Comparison of ENCODE assay signal across 18 cellular contexts in the genomic region with DNA sequence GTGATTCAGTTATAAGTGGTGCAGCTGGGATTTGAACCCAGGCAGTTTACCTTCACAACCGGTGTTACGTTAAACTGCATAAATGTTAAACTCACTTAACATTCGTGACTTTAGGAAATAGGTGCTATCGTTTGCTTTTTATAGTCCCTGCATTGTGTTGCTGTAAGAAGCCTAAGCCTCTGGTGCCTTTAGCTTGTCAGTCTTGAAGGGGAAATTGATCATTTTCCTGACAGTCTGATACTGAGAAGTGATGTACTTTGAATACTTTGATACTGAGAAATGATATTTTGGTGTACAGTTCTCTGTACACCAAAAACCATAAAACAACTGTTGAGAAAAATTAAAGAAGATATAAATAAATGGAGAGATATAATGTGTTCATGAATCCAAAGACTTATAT. TPM values are rescaled to one million over a fixed set of nuclear protein-coding genes. Genes with fewer than 3 reads are reported as not detected.
DNase-seq lines count a peak whose midpoint lies in the region; ATAC-seq and TF ChIP-seq lines count a peak whose summit lies in the region.
"Had no signal": no experiment of that assay in that cellular context is flagged by ENCODE, and none has a peak within 500 bp of the region (broad histone marks: within the 10 kb centered on the region; RNA-seq: fewer than 3 reads in every experiment).

No MANE protein-coding gene starts in this region.

- 87 to 96% methylated on average over 4 of the region's 4 CpGs for WGBS in testis, 2 donors

- H3K27ac Mint-ChIP-seq in activated CD4-positive, alpha-beta memory T cell treated with anti-CD3 and anti-CD28 coated beads, Interleukin-2, amount 10 ng/mL, durations not matched to agents 7 days and 5 days = peak overlapping the region; percentile 33
- no peak overlapping the region for H3K27ac Mint-ChIP-seq in activated CD4-positive, alpha-beta memory T cell treated with anti-CD3 and anti-CD28 coated beads for 36 hours
- peak overlapping the region; percentile 29 for H3K27ac Mint-ChIP-seq in activated T-helper 2 cell treated with anti-CD3 and anti-CD28 coated beads, Interferon-gamma antibody, Interleukin-2, Interleukin-4, amounts not matched to agents 10 μg/mL and 5 μg/mL and 100 μg/mL, durations not matched to agents 14 hours and 24 hours and 36 hours
- H3K27ac Mint-ChIP-seq in immature natural killer cell (peak overlapping the region in 4 of 6 donors; percentile 10 to 69 (median 50)), GM23338 (no peak overlapping the region)
- H3K27ac Mint-ChIP-seq: CD14-positive monocyte; CD4-positive, alpha-beta memory T cell; H9 had no signal

- H4K20me1 ChIP-seq in neural cell (ENCODE audit: insufficient read depth) = no peaks in the 10 kb centered on the region
- H4K20me1 ChIP-seq in GM23338 (replicated peaks; ENCODE audit: insufficient read depth) = no peaks in the 10 kb centered on the region
- H4K20me1 ChIP-seq: BLaER1 had no signal

- H3K4me3 ChIP-seq in neural cell (ENCODE audit: low read length) (no peak overlapping the region), testis (no peak overlapping the region), GM23338 (no peak overlapping the region)
- H3K4me3 ChIP-seq: A549, BLaER1 had no signal

- H3K27me3 Mint-ChIP-seq in activated CD4-positive, alpha-beta memory T cell treated with anti-CD3 and anti-CD28 coated beads, Interleukin-2, amount 10 ng/mL, durations not matched to agents 7 days and 5 days = no peaks in the 10 kb centered on the region
- H3K27me3 Mint-ChIP-seq in activated CD4-positive, alpha-beta memory T cell treated with anti-CD3 and anti-CD28 coated beads for 36 hours = no peaks in the 10 kb centered on the region
- no peaks in the 10 kb centered on the region for H3K27me3 Mint-ChIP-seq in activated T-helper 2 cell treated with anti-CD3 and anti-CD28 coated beads, Interferon-gamma antibody, Interleukin-2, Interleukin-4, amounts not matched to agents 10 μg/mL and 5 μg/mL and 100 μg/mL, durations not matched to agents 14 hours and 24 hours and 36 hours (ENCODE audit: low read depth)
- H3K27me3 Mint-ChIP-seq in immature natural killer cell (ENCODE audit: low read depth in 3 of 3) (peaks cover 0 to 1% (median 0%) of the 10 kb centered on the region in 3 donors), GM23338 (ENCODE audit: insufficient read depth, low read depth, poor library complexity) (peaks cover 2% of the 10 kb centered on the region)
- H3K27me3 Mint-ChIP-seq: CD4-positive, alpha-beta memory T cell had no signal

- POLR2A ChIA-PET in activated CD4-positive, alpha-beta memory T cell treated with anti-CD3 and anti-CD28 coated beads, Interleukin-2, amount 10 ng/mL, durations not matched to agents 7 days and 5 days (lab: Charles Lee) = interaction anchor here (0.6 to 1.2 kb wide), 3 partner anchors 53 to 259 kb away, joined by 3 to 5 read pairs (median 3); partner anchors contain the start of gene NEDD9
- POLR2A ChIA-PET in activated CD4-positive, alpha-beta memory T cell treated with anti-CD3 and anti-CD28 coated beads for 36 hours (lab: Charles Lee) = no interaction called here

- H3K9ac ChIP-seq in neural cell (ENCODE audit: low read length) = no peak overlapping the region
- H3K9ac ChIP-seq: BLaER1 had no signal

- no peak for ATAC-seq in HG02763 (IDR thresholded peaks at IDR 0.05; ENCODE audit: unreplicated experiment)
- no peak for ATAC-seq in GM23338
- ATAC-seq: A549, HepG2 had no signal

- H3K9me3 ChIP-seq in neural cell (ENCODE audit: low read length) = no peaks in the 10 kb centered on the region
- no peaks in the 10 kb centered on the region for H3K9me3 ChIP-seq in testis

- H3K4me1 ChIP-seq in testis (peaks cover 7% of the 10 kb centered on the region), GM23338 (ENCODE audit: insufficient read depth) (no peaks in the 10 kb centered on the region)
- H3K4me1 ChIP-seq: A549, BLaER1 had no signal

- peak; percentile 71 for TF ChIP-seq EP300 in neural cell (conservative IDR thresholded peaks at IDR 0.05; ENCODE audit: poor library complexity, severe bottlenecking)

- H3K79me2 ChIP-seq in neural cell (replicated peaks; ENCODE audit: insufficient read depth, low read length) (no peaks in the 10 kb centered on the region), GM23338 (replicated peaks; ENCODE audit: insufficient read depth) (no peaks in the 10 kb centered on the region)

- no peak for TF ChIP-seq POLR2A in testis (IDR thresholded peaks at IDR 0.05)

- intact Hi-C loops in activated CD4-positive, alpha-beta memory T cell treated with anti-CD3 and anti-CD28 coated beads for 36 hours (cut with micrococcal nuclease) = no loop called here
- intact Hi-C loops in activated T-helper 2 cell treated with anti-CD3 and anti-CD28 coated beads, Interferon-gamma antibody, Interleukin-2, Interleukin-4, amounts not matched to agents 10 μg/mL and 5 μg/mL and 100 μg/mL, durations not matched to agents 14 hours and 24 hours and 36 hours (cut with micrococcal nuclease) = no loop called here
- intact Hi-C loops in testis (cut with DNase I; ENCODE audit: low total_unique reads) = no loop called here

- no peaks in the 10 kb centered on the region for H3K9me2 ChIP-seq in neural cell (ENCODE audit: insufficient read depth, low read length)
- peaks cover 13% of the 10 kb centered on the region for H3K9me2 ChIP-seq in GM23338 (ENCODE audit: insufficient read depth)

- peak; percentile 9 for TF ChIP-seq RAD21 in neural cell (conservative IDR thresholded peaks at IDR 0.05)

- CTCF ChIA-PET in activated CD4-positive, alpha-beta memory T cell treated with anti-CD3 and anti-CD28 coated beads, Interleukin-2, amount 10 ng/mL, durations not matched to agents 7 days and 5 days (lab: Charles Lee) = no interaction called here
- CTCF ChIA-PET in activated CD4-positive, alpha-beta memory T cell treated with anti-CD3 and anti-CD28 coated beads for 36 hours (lab: Charles Lee) = interaction anchor here (1.0 kb wide), 1 partner anchor 113 kb away, joined by 3 read pairs; no protein-coding TSS in a partner anchor

- no peak overlapping the region for H3K4me2 ChIP-seq in neural cell (ENCODE audit: low read length)
- H3K4me2 ChIP-seq in GM23338 = no peak overlapping the region
- H3K4me2 ChIP-seq: A549, BLaER1 had no signal

- no peak overlapping the region for H2AFZ ChIP-seq in neural cell (ENCODE audit: low read depth, low read length)
- no peak overlapping the region for H2AFZ ChIP-seq in GM23338

- H3K36me3 Mint-ChIP-seq in activated CD4-positive, alpha-beta memory T cell treated with anti-CD3 and anti-CD28 coated beads, Interleukin-2, amount 10 ng/mL, durations not matched to agents 7 days and 5 days (ENCODE audit: low read depth) = peaks cover 36% of the 10 kb centered on the region
- peaks cover 12% of the 10 kb centered on the region for H3K36me3 Mint-ChIP-seq in activated CD4-positive, alpha-beta memory T cell treated with anti-CD3 and anti-CD28 coated beads for 36 hours
- peaks cover 44% of the 10 kb centered on the region for H3K36me3 Mint-ChIP-seq in activated T-helper 2 cell treated with anti-CD3 and anti-CD28 coated beads, Interferon-gamma antibody, Interleukin-2, Interleukin-4, amounts not matched to agents 10 μg/mL and 5 μg/mL and 100 μg/mL, durations not matched to agents 14 hours and 24 hours and 36 hours (ENCODE audit: low read depth)
- peaks cover 15 to 30% (median 21%) of the 10 kb centered on the region in 3 donors for H3K36me3 Mint-ChIP-seq in immature natural killer cell
- H3K36me3 Mint-ChIP-seq in GM23338 (ENCODE audit: low read depth) = no peaks in the 10 kb centered on the region

- H3K27ac ChIP-seq in neural cell (ENCODE audit: low read length) (no peak overlapping the region), testis (no peak overlapping the region), GM23338 (ENCODE audit: low read depth) (no peak overlapping the region)
- H3K27ac ChIP-seq: 22Rv1, A549, BLaER1 had no signal

- H3F3A ChIP-seq in neural cell (ENCODE audit: insufficient read depth, low read length, poor library complexity, severe bottlenecking) = no peaks in the 10 kb centered on the region
- H3F3A ChIP-seq in GM23338 (replicated peaks; ENCODE audit: low read depth) = no peaks in the 10 kb centered on the region

- TF ChIP-seq CTCF in neural cell (IDR thresholded peaks at IDR 0.05; ENCODE audit: poor library complexity, severe bottlenecking) (no peak), testis (IDR thresholded peaks at IDR 0.05) (no peak), GM23338 (conservative IDR thresholded peaks at IDR 0.05; ENCODE audit: low read depth in 2 of 2) (no peak)

- no peaks in the 10 kb centered on the region for H3K27me3 ChIP-seq in neural cell (ENCODE audit: insufficient read depth, low read depth, low read length)
- no peaks in the 10 kb centered on the region for H3K27me3 ChIP-seq in testis
- no peaks in the 10 kb centered on the region for H3K27me3 ChIP-seq in GM23338 (ENCODE audit: insufficient read depth)
- H3K27me3 ChIP-seq: BLaER1 had no signal

- H3K36me3 ChIP-seq in neural cell (ENCODE audit: insufficient read depth, low read length) (no peaks in the 10 kb centered on the region), testis (ENCODE audit: low read depth, missing control alignments) (no peaks in the 10 kb centered on the region), GM23338 (ENCODE audit: insufficient read depth) (no peaks in the 10 kb centered on the region)
- H3K36me3 ChIP-seq: BLaER1 had no signal

- H3K4me1 Mint-ChIP-seq in activated CD4-positive, alpha-beta memory T cell treated with anti-CD3 and anti-CD28 coated beads, Interleukin-2, amount 10 ng/mL, durations not matched to agents 7 days and 5 days = peaks cover 7% of the 10 kb centered on the region
- H3K4me1 Mint-ChIP-seq in activated CD4-positive, alpha-beta memory T cell treated with anti-CD3 and anti-CD28 coated beads for 36 hours (ENCODE audit: low read depth) = peaks cover 7% of the 10 kb centered on the region
- peaks cover 6% of the 10 kb centered on the region for H3K4me1 Mint-ChIP-seq in activated T-helper 2 cell treated with anti-CD3 and anti-CD28 coated beads, Interferon-gamma antibody, Interleukin-2, Interleukin-4, amounts not matched to agents 10 μg/mL and 5 μg/mL and 100 μg/mL, durations not matched to agents 14 hours and 24 hours and 36 hours (ENCODE audit: low read depth)
- H3K4me1 Mint-ChIP-seq in immature natural killer cell (peaks cover 14 to 18% of the 10 kb centered on the region in 2 donors), GM23338 (peaks cover under 1% of the 10 kb centered on the region; the same call in 2 of the 3 replicates)
- H3K4me1 Mint-ChIP-seq: CD14-positive monocyte had no signal

- H3K4me3 Mint-ChIP-seq in activated CD4-positive, alpha-beta memory T cell treated with anti-CD3 and anti-CD28 coated beads, Interleukin-2, amount 10 ng/mL, durations not matched to agents 7 days and 5 days = no peak overlapping the region
- H3K4me3 Mint-ChIP-seq in activated CD4-positive, alpha-beta memory T cell treated with anti-CD3 and anti-CD28 coated beads for 36 hours = no peak overlapping the region
- no peak overlapping the region for H3K4me3 Mint-ChIP-seq in activated T-helper 2 cell treated with anti-CD3 and anti-CD28 coated beads, Interferon-gamma antibody, Interleukin-2, Interleukin-4, amounts not matched to agents 10 μg/mL and 5 μg/mL and 100 μg/mL, durations not matched to agents 14 hours and 24 hours and 36 hours (ENCODE audit: low read depth)
- H3K4me3 Mint-ChIP-seq in immature natural killer cell (no peak overlapping the region), GM23338 (no peak overlapping the region)
- H3K4me3 Mint-ChIP-seq: CD14-positive monocyte; CD4-positive, alpha-beta memory T cell; H9 had no signal

- peaks cover 6% of the 10 kb centered on the region for H3K9me3 Mint-ChIP-seq in activated CD4-positive, alpha-beta memory T cell treated with anti-CD3 and anti-CD28 coated beads, Interleukin-2, amount 10 ng/mL, durations not matched to agents 7 days and 5 days
- peaks cover 5% of the 10 kb centered on the region for H3K9me3 Mint-ChIP-seq in activated CD4-positive, alpha-beta memory T cell treated with anti-CD3 and anti-CD28 coated beads for 36 hours
- H3K9me3 Mint-ChIP-seq in activated T-helper 2 cell treated with anti-CD3 and anti-CD28 coated beads, Interferon-gamma antibody, Interleukin-2, Interleukin-4, amounts not matched to agents 10 μg/mL and 5 μg/mL and 100 μg/mL, durations not matched to agents 14 hours and 24 hours and 36 hours = no peaks in the 10 kb centered on the region
- H3K9me3 Mint-ChIP-seq in immature natural killer cell (peaks cover 0 to 4% (median 0%) of the 10 kb centered on the region in 6 donors), GM23338 (0 out of 3 replicates have a peak, but pooled peaks cover 2% of the 10 kb centered on the region)

- no peak for DNase-seq in activated CD4-positive, alpha-beta memory T cell treated with anti-CD3 and anti-CD28 coated beads, Interleukin-2, amount 10 ng/mL, durations not matched to agents 7 days and 5 days
- no peak for DNase-seq in activated CD4-positive, alpha-beta memory T cell treated with anti-CD3 and anti-CD28 coated beads for 36 hours
- no peak for DNase-seq in activated T-helper 2 cell treated with anti-CD3 and anti-CD28 coated beads, Interferon-gamma antibody, Interleukin-2, Interleukin-4, amounts not matched to agents 10 μg/mL and 5 μg/mL and 100 μg/mL, durations not matched to agents 14 hours and 24 hours and 36 hours (ENCODE audit: low spot score)
- DNase-seq in immature natural killer cell (no peak), testis (no peak), GM23338 (ENCODE audit: low spot score) (no peak)
- DNase-seq: CD4-positive, alpha-beta memory T cell; DMS153; DMS79 treated with DMSO at 0.1 percent for 48 hours; GF-D8; H9 had no signal

RNA-seq across cellular contexts. Expression of gene NEDD9, which starts 52.5 kb away (rescaled TPM):
- total RNA-seq in activated CD4-positive, alpha-beta memory T cell treated with anti-CD3 and anti-CD28 coated beads, Interleukin-2, amount 10 ng/mL, durations not matched to agents 7 days and 5 days = 10 to 100 TPM; 60.1 to 64.8 TPM
- total RNA-seq in activated CD4-positive, alpha-beta memory T cell treated with anti-CD3 and anti-CD28 coated beads for 36 hours = 10 to 100 TPM; 26.6 to 31.5 TPM
- total RNA-seq in activated T-helper 2 cell treated with anti-CD3 and anti-CD28 coated beads, Interferon-gamma antibody, Interleukin-2, Interleukin-4, amounts not matched to agents 10 μg/mL and 5 μg/mL and 100 μg/mL, durations not matched to agents 14 hours and 24 hours and 36 hours = 34.5 and 35.0 TPM in 2 replicates
- 10 to 100 TPM; 26.2 to 73.6 (median 27.6) TPM for polyA plus RNA-seq in immature natural killer cell
- polyA plus RNA-seq in neural cell = 0.11 TPM in 1 of 2 replicates, not detected in the other
- polyA minus RNA-seq in neural cell = 0.24 and 0.81 TPM in 2 replicates
- 10 to 100 TPM; 31.8 to 67.0 TPM for total RNA-seq in testis
- polyA plus RNA-seq in testis (ENCODE audit: insufficient read depth, low read depth, low replicate concordance) = 21.0 TPM
- total RNA-seq in GM23338 (2014; rRNA removed; shearing (Covaris generic)) = 13.0 and 17.4 TPM in 2 replicates
- 4.4 and 5.6 TPM in 2 replicates for polyA plus RNA-seq in GM23338 (2016; fragmentation: Nextera tagmentation; extraction: Ambion mirVana)

Comparison
In these comparisons a context has a peak if more than half of its experiments do, and no peak if none do; other contexts are left out.
1. H3K27ac Mint-ChIP-seq: peak in activated CD4-positive, alpha-beta memory T cell treated with anti-CD3 and anti-CD28 coated beads, Interleukin-2, amount 10 ng/mL, durations not matched to agents 7 days and 5 days (single experiment), activated T-helper 2 cell treated with anti-CD3 and anti-CD28 coated beads, Interferon-gamma antibody, Interleukin-2, Interleukin-4, amounts not matched to agents 10 μg/mL and 5 μg/mL and 100 μg/mL, durations not matched to agents 14 hours and 24 hours and 36 hours (single experiment) and immature natural killer cell (4 of 6); none in activated CD4-positive, alpha-beta memory T cell treated with anti-CD3 and anti-CD28 coated beads for 36 hours (single experiment) and GM23338 (single experiment).